11 cellular contexts compared by ENCODE assay signal in the genomic region with DNA sequence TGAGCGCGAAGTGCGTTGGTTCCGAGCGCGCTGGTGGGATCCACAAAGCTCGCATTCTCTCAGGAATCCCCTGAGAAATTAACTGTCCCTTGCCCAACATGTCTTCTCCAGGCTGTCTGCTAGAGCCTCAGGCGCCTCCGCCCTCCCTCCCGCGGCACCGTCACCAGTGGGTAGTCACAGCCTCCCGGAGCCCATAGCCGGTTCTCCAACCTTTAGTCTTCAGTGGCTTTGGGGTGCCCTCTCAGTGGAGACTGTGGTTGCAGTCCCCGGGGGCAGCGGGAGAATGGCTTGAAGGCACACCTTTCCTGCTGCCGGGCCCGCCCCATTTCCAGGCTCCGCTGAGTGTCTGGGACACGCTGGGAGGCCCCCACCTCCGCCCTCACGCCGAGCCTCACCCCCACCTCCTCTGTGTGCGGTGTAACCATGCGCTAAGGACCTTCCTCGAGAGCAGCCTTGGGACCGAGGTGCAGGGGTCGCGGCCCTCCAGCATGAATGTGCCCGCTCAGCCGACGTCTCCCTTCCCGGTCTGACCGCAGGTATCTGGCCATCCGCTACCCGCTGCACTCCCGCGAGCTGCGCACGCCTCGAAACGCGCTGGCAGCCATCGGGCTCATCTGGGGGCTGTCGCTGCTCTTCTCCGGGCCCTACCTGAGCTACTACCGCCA. TPM values are rescaled to one million over a fixed set of nuclear protein-coding genes. Genes with fewer than 3 reads are reported as not detected.
DNase-seq lines count a peak whose midpoint lies in the region; ATAC-seq and TF ChIP-seq lines count a peak whose summit lies in the region.
"Had no signal": no experiment of that assay in that cellular context is flagged by ENCODE, and none has a peak within 500 bp of the region (broad histone marks: within the 10 kb centered on the region; RNA-seq: fewer than 3 reads in every experiment).

No MANE protein-coding gene starts in this region.

- H3K9me3 ChIP-seq in iPS-18c (ENCODE audit: control insufficient read depth, insufficient read depth, low read length) (no peaks in the 10 kb centered on the region), BE2C (no peaks in the 10 kb centered on the region)

- no peaks in the 10 kb centered on the region for H3K36me3 ChIP-seq in BE2C

- peak overlapping the region; percentile 79 for H3K4me3 Mint-ChIP-seq in activated B cell treated with CpG ODN at 0.5 μM for 24 hours
- peak overlapping the region; percentile 45 for H3K4me3 Mint-ChIP-seq in stimulated activated memory B cell treated with anti-CD40 and anti-IgM and Interleukin-4, amounts not matched to agents 10 μg/mL and 1 μg/mL and 100 μg/mL, for 72 hours

- ATAC-seq in activated B cell treated with CpG ODN at 0.5 μM for 24 hours (ENCODE audit: low read depth) (no peak), HG02610 (IDR thresholded peaks at IDR 0.05; ENCODE audit: unreplicated experiment) (no peak), HG03457 (IDR thresholded peaks at IDR 0.05; ENCODE audit: unreplicated experiment) (no peak)
- no peak for ATAC-seq in stimulated activated memory B cell treated with anti-CD40 and anti-IgM and Interleukin-4, amounts not matched to agents 10 μg/mL and 1 μg/mL and 100 μg/mL, for 72 hours
- ATAC-seq: left colon had no signal

- peaks cover 64% of the 10 kb centered on the region for H3K27me3 ChIP-seq in BE2C

- H3K36me3 Mint-ChIP-seq in activated B cell treated with CpG ODN at 0.5 μM for 24 hours (ENCODE audit: low read depth): peaks cover 3% of the 10 kb centered on the region
- H3K36me3 Mint-ChIP-seq in stimulated activated memory B cell treated with anti-CD40 and anti-IgM and Interleukin-4, amounts not matched to agents 10 μg/mL and 1 μg/mL and 100 μg/mL, for 72 hours: peaks cover 7% of the 10 kb centered on the region

- POLR2A ChIA-PET in activated B cell treated with CpG ODN at 0.5 μM for 24 hours (lab: Charles Lee): no interaction called here

- CTCF ChIA-PET in activated B cell treated with CpG ODN at 0.5 μM for 24 hours (lab: Charles Lee): no interaction called here

- peak overlapping the region; percentile 42 for H3K4me3 ChIP-seq in iPS-18c (ENCODE audit: insufficient read depth, low read depth, low read length)
- no peak overlapping the region for H3K4me3 ChIP-seq in BE2C (ENCODE audit: low read depth, low read length)

- DNase-seq in activated T-cell treated with anti-CD3 and anti-CD28 coated beads, Interleukin-2, amount 50 U/mL, for 1 hour: peak; percentile 33
- DNase-seq in activated T-cell treated with anti-CD3 and anti-CD28 coated beads for 4 hours (no peak), activated B cell treated with CpG ODN at 0.5 μM for 24 hours (no peak), BE2C (no peak)
- DNase-seq: NCI-H1092; NK-92 treated with Interleukin-12 subunit alpha and Interleukin-12 subunit beta, amount 100 ng/mL, for 24 hours had no signal

- peaks cover 36% of the 10 kb centered on the region for H3K27me3 Mint-ChIP-seq in activated B cell treated with CpG ODN at 0.5 μM for 24 hours
- peaks cover 51% of the 10 kb centered on the region for H3K27me3 Mint-ChIP-seq in stimulated activated memory B cell treated with anti-CD40 and anti-IgM and Interleukin-4, amounts not matched to agents 10 μg/mL and 1 μg/mL and 100 μg/mL, for 72 hours

- no peaks in the 10 kb centered on the region for H3K9me3 Mint-ChIP-seq in activated B cell treated with CpG ODN at 0.5 μM for 24 hours
- no peaks in the 10 kb centered on the region for H3K9me3 Mint-ChIP-seq in stimulated activated memory B cell treated with anti-CD40 and anti-IgM and Interleukin-4, amounts not matched to agents 10 μg/mL and 1 μg/mL and 100 μg/mL, for 72 hours

- peaks cover 51% of the 10 kb centered on the region for H3K4me1 Mint-ChIP-seq in activated B cell treated with CpG ODN at 0.5 μM for 24 hours
- H3K4me1 Mint-ChIP-seq in stimulated activated memory B cell treated with anti-CD40 and anti-IgM and Interleukin-4, amounts not matched to agents 10 μg/mL and 1 μg/mL and 100 μg/mL, for 72 hours: peaks cover 52% of the 10 kb centered on the region

- TF ChIP-seq CTCF in activated B cell treated with CpG ODN at 0.5 μM for 24 hours (IDR thresholded peaks at IDR 0.05): no peak
- no peak for TF ChIP-seq CTCF in BE2C (IDR thresholded peaks at IDR 0.05; ENCODE audit: low read depth, low read length)

- H3K4me1 ChIP-seq in BE2C: peaks cover 23% of the 10 kb centered on the region

- intact Hi-C loops in activated B cell treated with CpG ODN at 0.5 μM for 24 hours (cut with micrococcal nuclease): no loop called here

- H3K27ac Mint-ChIP-seq in activated B cell treated with CpG ODN at 0.5 μM for 24 hours: no peak overlapping the region
- peak overlapping the region; percentile 16 for H3K27ac Mint-ChIP-seq in stimulated activated memory B cell treated with anti-CD40 and anti-IgM and Interleukin-4, amounts not matched to agents 10 μg/mL and 1 μg/mL and 100 μg/mL, for 72 hours

RNA-seq across cellular contexts. Expression of a gene that starts 1.7 kb away (rescaled TPM):
- total RNA-seq in activated B cell treated with CpG ODN at 0.5 μM for 24 hours: 0.18 and 0.32 TPM in 2 replicates
- 3.8 TPM for polyA plus RNA-seq in BE2C (2012; ENCODE audit: insufficient read depth, insufficient read length, low read depth)
- total RNA-seq: left colon had no signal

RNA-seq across cellular contexts. Expression of a gene that starts 2.8 kb away (rescaled TPM):
- total RNA-seq in activated B cell treated with CpG ODN at 0.5 μM for 24 hours: 0.34 and 0.67 TPM in 2 replicates
- polyA plus RNA-seq in BE2C (2012; ENCODE audit: insufficient read depth, insufficient read length, low read depth): 18.8 TPM

RNA-seq across cellular contexts. Expression of a gene that starts 3.9 kb away (rescaled TPM):
- 73.7 and 76.1 TPM in 2 replicates for total RNA-seq in activated B cell treated with CpG ODN at 0.5 μM for 24 hours
- 186 TPM for polyA plus RNA-seq in BE2C (2012; ENCODE audit: insufficient read depth, insufficient read length, low read depth)

RNA-seq across cellular contexts. Expression of a gene that starts 27.4 kb away (rescaled TPM):
- total RNA-seq in activated B cell treated with CpG ODN at 0.5 μM for 24 hours: 133 and 146 TPM in 2 replicates
- polyA plus RNA-seq in BE2C (2012; ENCODE audit: insufficient read depth, insufficient read length, low read depth): 46.4 TPM

RNA-seq across cellular contexts. Expression of a gene that starts 49.1 kb away (rescaled TPM):
- total RNA-seq in activated B cell treated with CpG ODN at 0.5 μM for 24 hours: not detected in 2 replicates
- polyA plus RNA-seq in BE2C (2012; ENCODE audit: insufficient read depth, insufficient read length, low read depth): 0.94 TPM
